8 cellular contexts compared by ENCODE assay signal in genomic region chr10:71713135-71714040, GRCh38. TPM values are rescaled to one million over a fixed set of nuclear protein-coding genes. Genes with fewer than 3 reads are reported as not detected.
A peak's percentile ranks its signal among the peaks of the same experiment; 100 is the strongest.
DNase-seq lines count a peak whose midpoint lies in the region; ATAC-seq, FAIRE-seq and TF ChIP-seq lines count a peak whose summit lies in the region.

No MANE protein-coding gene starts in this region.

- ATAC-seq in left colon (peak; percentile 67), HG03565 (IDR thresholded peaks at IDR 0.05; ENCODE audit: unreplicated experiment) (no peak), HG03045 (IDR thresholded peaks at IDR 0.05; ENCODE audit: unreplicated experiment) (no peak)

- FAIRE-seq in GM12891 (lab: Jason Lieb, UNC) = peak; percentile 69

- DNase-seq in GM12891 (ENCODE audit: insufficient read length, low spot score) (no peak), SKM-1 (lab: John Stamatoyannopoulos, UW; ENCODE audit: unreplicated experiment) (peak; percentile 87), cerebellar cortex (ENCODE audit: low spot score) (peak; percentile 65), left colon (peak; percentile 57 to 83), KG1 (lab: John Stamatoyannopoulos, UW) (no peak)
- peak; percentile 68 for DNase-seq in stimulated activated CD8-positive, alpha-beta memory T cell treated with anti-CD3 and anti-CD28 coated beads, Interleukin-4, amount 100 ng/mL, for 48 hours

- no peak for TF ChIP-seq POLR2A in GM12891 (IDR thresholded peaks at IDR 0.05; ENCODE audit: low read depth, low read length)

- intact Hi-C loops in left colon (cut with DNase I, micrococcal nuclease) = loop anchor here in 1 of 2 donors (10.0 kb wide), 1 partner anchor 61 kb away; the partner anchor contains the start of gene VSIR

TF ChIP-seq in GM12891, 5 proteins besides CTCF, POLR2A, EP300 and RAD21:
- TF ChIP-seq POLR2AphosphoS5 (IDR thresholded peaks at IDR 0.05; ENCODE audit: low read depth, low read length) (no peak), SPI1 (IDR thresholded peaks at IDR 0.05; ENCODE audit: low read depth, low read length) (no peak), TAF1 (IDR thresholded peaks at IDR 0.05; ENCODE audit: low read depth, low read length) (no peak), POU2F2 (IDR thresholded peaks at IDR 0.05; ENCODE audit: low read depth, low read length) (no peak), PAX5 (IDR thresholded peaks at IDR 0.05; ENCODE audit: insufficient read depth, low read length, severe bottlenecking) (no peak)

RNA-seq across cellular contexts. Expression of gene C10orf105, which starts 6.2 kb away (rescaled TPM):
- 0.04 TPM for polyA plus RNA-seq in GM12891 (2012; ENCODE audit: low read depth, missing spikeins)
- under 1 TPM in 1 of 2 donors, not detected in 1; 0.08 TPM for total RNA-seq in left colon

RNA-seq across cellular contexts. Expression of gene VSIR, which starts 59.9 kb away (rescaled TPM):
- polyA plus RNA-seq in GM12891 (2012; ENCODE audit: low read depth, missing spikeins) = 3.8 TPM
- 10 to 100 TPM; 50.5 to 76.7 TPM for total RNA-seq in left colon

Comparison
In these comparisons a context has a peak if more than half of its experiments do, and no peak if none do; other contexts are left out.
1. DNase-seq: peak in SKM-1 (single experiment), cerebellar cortex (single experiment), left colon (2 of 2) and stimulated activated CD8-positive, alpha-beta memory T cell treated with anti-CD3 and anti-CD28 coated beads, Interleukin-4, amount 100 ng/mL, for 48 hours (single experiment); none in GM12891 (single experiment) and KG1 (single experiment).